Comparison of ENCODE assay signal across 14 cellular contexts in the genomic region with DNA sequence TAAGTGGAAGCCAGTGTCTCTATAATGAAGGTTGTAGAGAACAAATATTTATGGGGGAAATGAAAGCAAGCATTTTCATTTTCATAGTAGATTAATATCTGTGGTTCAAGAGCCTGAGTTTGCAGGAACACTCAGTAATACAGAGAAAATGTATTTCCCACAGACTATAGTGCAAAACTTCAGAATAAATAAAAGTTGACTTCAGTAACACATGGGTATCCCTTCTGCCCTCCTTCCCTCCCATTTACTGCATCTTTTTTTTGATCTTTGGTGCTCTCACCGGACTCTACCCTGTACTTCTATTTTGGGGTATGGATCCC.
DNase-seq lines count a peak whose midpoint lies in the region; ATAC-seq, FAIRE-seq and TF ChIP-seq lines count a peak whose summit lies in the region.
"Had no signal": no experiment of that assay in that cellular context is flagged by ENCODE, and none has a peak within 500 bp of the region (broad histone marks: within the 10 kb centered on the region; RNA-seq: fewer than 3 reads in every experiment).

No MANE protein-coding gene starts in this region.

- DNase-seq in GM10266 (ENCODE audit: extremely low spot score) = peak; percentile 40
- no peak for DNase-seq in endodermal cell
- no peak for DNase-seq in WTC11 (ENCODE audit: low spot score)
- DNase-seq in HepG2 (ENCODE audit: low spot score) = no peak
- DNase-seq in BE2C = no peak
- DNase-seq: COR-L47; left colon; NCI-H1436; stimulated activated CD4-positive, alpha-beta T cell treated with anti-CD3 and anti-CD28 coated beads, Interleukin-2, amount 100 ng/mL, for 48 hours; substantia nigra had no signal

- H3K27me3 ChIP-seq in endodermal cell (ENCODE audit: control insufficient read depth, insufficient read depth, low read length, poor library complexity, severe bottlenecking) (no peaks in the 10 kb centered on the region), HepG2 (ENCODE audit: control insufficient read depth in 1 of 2, insufficient read depth in 2 of 2, low read length in 2 of 2) (no peaks in the 10 kb centered on the region), BE2C (no peaks in the 10 kb centered on the region)

- no TSS peak for BruUV-seq in HepG2 (replicated peaks; lab: Mats Ljungman, UMichigan)

- H3K4me1 ChIP-seq in endodermal cell (ENCODE audit: control insufficient read depth, insufficient read depth, low read length) = no peaks in the 10 kb centered on the region
- no peaks in the 10 kb centered on the region for H3K4me1 ChIP-seq in HepG2 (ENCODE audit: insufficient read depth, low read length)
- H3K4me1 ChIP-seq in BE2C = no peaks in the 10 kb centered on the region

- H3K27ac ChIP-seq in endodermal cell (ENCODE audit: low read depth, low read length) (no peak overlapping the region), HepG2 (ENCODE audit: extremely low read length, insufficient read depth, low read length) (no peak overlapping the region)

- H3K36me3 Mint-ChIP-seq in endodermal cell (ENCODE audit: low read depth) (peaks cover 1% of the 10 kb centered on the region), WTC11 (no peaks in the 10 kb centered on the region)

- H3K4me2 ChIP-seq in HepG2 (ENCODE audit: low read depth, low read length) = no peak overlapping the region

- H3K4me3 ChIP-seq in endodermal cell (ENCODE audit: low read length) (peak overlapping the region; percentile 25), HepG2 (replicated peaks in 1 of 3; ENCODE audit: insufficient read depth in 1 of 3, low read depth in 2 of 3, low read length in 3 of 3) (no peak overlapping the region), BE2C (ENCODE audit: low read depth, low read length) (no peak overlapping the region)

- no peak overlapping the region for H3K9ac ChIP-seq in endodermal cell (ENCODE audit: extremely low read depth, low read length, poor library complexity, severe bottlenecking)
- no peak overlapping the region for H3K9ac ChIP-seq in HepG2 (ENCODE audit: insufficient read depth, low read depth, low read length)

- no peaks in the 10 kb centered on the region for H3K79me2 ChIP-seq in HepG2 (ENCODE audit: insufficient read depth, low read length)

- H3K36me3 ChIP-seq in endodermal cell (ENCODE audit: control insufficient read depth, insufficient read depth, low read length) (no peaks in the 10 kb centered on the region), HepG2 (replicated peaks in 1 of 2; ENCODE audit: control insufficient read depth in 1 of 2, insufficient read depth in 2 of 2, low read length in 2 of 2) (no peaks in the 10 kb centered on the region), BE2C (no peaks in the 10 kb centered on the region)

- intact Hi-C loops in HepG2 (cut with micrococcal nuclease; ENCODE audit: unreplicated experiment) = no loop called here

- TF ChIP-seq EP300 in HepG2 (IDR thresholded peaks at IDR 0.05; ENCODE audit: low read depth in 2 of 2, low read length in 2 of 2) = no peak
- TF ChIP-seq EP300 in HepG2 (CRISPR knock-in tag; IDR thresholded peaks at IDR 0.05; ENCODE audit: borderline replicate concordance) = no peak

- no peak overlapping the region for H2AFZ ChIP-seq in HepG2 (ENCODE audit: low read length)

- H3K27me3 Mint-ChIP-seq in endodermal cell (ENCODE audit: insufficient read depth) = no peaks in the 10 kb centered on the region
- peaks cover 5% of the 10 kb centered on the region for H3K27me3 Mint-ChIP-seq in WTC11 (ENCODE audit: low read depth)

- in situ Hi-C loops in HepG2 (cut with HindIII; ENCODE audit: extremely low pct_ligation_motif_present, low pct_unique_long_range_greater_than_20kb) = no loop called here

- TF ChIP-seq POLR2A in HepG2 (IDR thresholded peaks at IDR 0.05; ENCODE audit: insufficient read depth in 1 of 2, low read depth in 2 of 2, low read length in 2 of 2) = no peak

- H4K20me1 ChIP-seq in HepG2 (ENCODE audit: insufficient read depth, low read length) = no peaks in the 10 kb centered on the region

- H3K9me3 ChIP-seq in endodermal cell (ENCODE audit: control insufficient read depth, low read length) (no peaks in the 10 kb centered on the region), HepG2 (ENCODE audit: low read length) (no peaks in the 10 kb centered on the region), BE2C (no peaks in the 10 kb centered on the region)

- FAIRE-seq in HepG2 (lab: Jason Lieb, UNC) = no peak
- FAIRE-seq: H1 had no signal

- WGBS in endodermal cell (ENCODE audit: insufficient coverage in 1 of 2, insufficient read length in 1 of 2), 2 experiments = 94% methylated on average over 1 of the region's 1 CpG; no CpG with 5 or more reads in 1 of the 2 experiments
- 86% methylated on average over 1 of the region's 1 CpG for WGBS in HepG2 (ENCODE audit: low lambda C conversion rate)

- peaks cover 10% of the 10 kb centered on the region for H3K9me3 Mint-ChIP-seq in endodermal cell
- peaks cover 4% of the 10 kb centered on the region for H3K9me3 Mint-ChIP-seq in WTC11

- CTCF ChIA-PET in WTC11 (lab: Charles Lee) (no interaction called here), HepG2 (lab: Yijun Ruan, JAX; ENCODE audit: low intra/inter-chr PET ratio, low total read pairs) (no interaction called here)

- no peak overlapping the region for H3K27ac Mint-ChIP-seq in endodermal cell
- no peak overlapping the region for H3K27ac Mint-ChIP-seq in WTC11

- TF ChIP-seq CTCF in GM10266 (IDR thresholded peaks at IDR 0.05; ENCODE audit: control insufficient read depth, insufficient read depth, low read depth, missing control alignments) (no peak), endodermal cell (conservative IDR thresholded peaks at IDR 0.05) (no peak), WTC11 (IDR thresholded peaks at IDR 0.05) (no peak), HepG2 (CRISPR knock-in tag; IDR thresholded peaks at IDR 0.05) (no peak), BE2C (IDR thresholded peaks at IDR 0.05; ENCODE audit: low read depth, low read length) (no peak)

- no peak overlapping the region for H3K4me3 Mint-ChIP-seq in endodermal cell
- no peak overlapping the region for H3K4me3 Mint-ChIP-seq in WTC11

- ATAC-seq in GM19468 (IDR thresholded peaks at IDR 0.05; ENCODE audit: extremely low read depth, unreplicated experiment) = peak; percentile 40
- ATAC-seq in HG03571 (IDR thresholded peaks at IDR 0.05; ENCODE audit: unreplicated experiment) = peak; percentile 43
- ATAC-seq in WTC11 = no peak
- no peak for ATAC-seq in HepG2
- ATAC-seq in GM18909 (IDR thresholded peaks at IDR 0.05; ENCODE audit: poor library complexity, unreplicated experiment) = no peak
- ATAC-seq: left colon had no signal

- POLR2A ChIA-PET in WTC11 (lab: Charles Lee) = no interaction called here
- POLR2A ChIA-PET in HepG2 (lab: Yijun Ruan, JAX) = no interaction called here

- no peak for TF ChIP-seq RAD21 in HepG2 (CRISPR knock-in tag; IDR thresholded peaks at IDR 0.05)

- H3K4me1 Mint-ChIP-seq in endodermal cell = peaks cover 40% of the 10 kb centered on the region
- H3K4me1 Mint-ChIP-seq in WTC11 = peaks cover 29% of the 10 kb centered on the region

TF ChIP-seq in WTC11, 78 proteins besides CTCF, POLR2A, EP300 and RAD21 (continues in another document):
- TF ChIP-seq ZNF396 (CRISPR knock-in tag; IDR thresholded peaks at IDR 0.05; ENCODE audit: borderline replicate concordance) = no peak
- TF ChIP-seq, protein P1, sequence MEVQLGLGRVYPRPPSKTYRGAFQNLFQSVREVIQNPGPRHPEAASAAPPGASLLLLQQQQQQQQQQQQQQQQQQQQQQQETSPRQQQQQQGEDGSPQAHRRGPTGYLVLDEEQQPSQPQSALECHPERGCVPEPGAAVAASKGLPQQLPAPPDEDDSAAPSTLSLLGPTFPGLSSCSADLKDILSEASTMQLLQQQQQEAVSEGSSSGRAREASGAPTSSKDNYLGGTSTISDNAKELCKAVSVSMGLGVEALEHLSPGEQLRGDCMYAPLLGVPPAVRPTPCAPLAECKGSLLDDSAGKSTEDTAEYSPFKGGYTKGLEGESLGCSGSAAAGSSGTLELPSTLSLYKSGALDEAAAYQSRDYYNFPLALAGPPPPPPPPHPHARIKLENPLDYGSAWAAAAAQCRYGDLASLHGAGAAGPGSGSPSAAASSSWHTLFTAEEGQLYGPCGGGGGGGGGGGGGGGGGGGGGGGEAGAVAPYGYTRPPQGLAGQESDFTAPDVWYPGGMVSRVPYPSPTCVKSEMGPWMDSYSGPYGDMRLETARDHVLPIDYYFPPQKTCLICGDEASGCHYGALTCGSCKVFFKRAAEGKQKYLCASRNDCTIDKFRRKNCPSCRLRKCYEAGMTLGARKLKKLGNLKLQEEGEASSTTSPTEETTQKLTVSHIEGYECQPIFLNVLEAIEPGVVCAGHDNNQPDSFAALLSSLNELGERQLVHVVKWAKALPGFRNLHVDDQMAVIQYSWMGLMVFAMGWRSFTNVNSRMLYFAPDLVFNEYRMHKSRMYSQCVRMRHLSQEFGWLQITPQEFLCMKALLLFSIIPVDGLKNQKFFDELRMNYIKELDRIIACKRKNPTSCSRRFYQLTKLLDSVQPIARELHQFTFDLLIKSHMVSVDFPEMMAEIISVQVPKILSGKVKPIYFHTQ (CRISPR knock-in tag; IDR thresholded peaks at IDR 0.05) = no peak

TF ChIP-seq in HepG2, 621 proteins besides CTCF, POLR2A, EP300 and RAD21:
- TF ChIP-seq ATM (IDR thresholded peaks at IDR 0.05; ENCODE audit: borderline replicate concordance) (no peak), ZNF256 (CRISPR knock-in tag; conservative IDR thresholded peaks at IDR 0.05) (no peak), TMF1 (CRISPR knock-in tag; IDR thresholded peaks at IDR 0.05; ENCODE audit: low read depth) (no peak)

Comparison
In these comparisons a context has a peak if more than half of its experiments do, and no peak if none do; other contexts are left out.
1. ATAC-seq: peak in GM19468 (single experiment) and HG03571 (single experiment); none in WTC11 (single experiment), HepG2 (single experiment) and GM18909 (single experiment).